Comparison of ENCODE assay signal across 19 cellular contexts in the genomic region with DNA sequence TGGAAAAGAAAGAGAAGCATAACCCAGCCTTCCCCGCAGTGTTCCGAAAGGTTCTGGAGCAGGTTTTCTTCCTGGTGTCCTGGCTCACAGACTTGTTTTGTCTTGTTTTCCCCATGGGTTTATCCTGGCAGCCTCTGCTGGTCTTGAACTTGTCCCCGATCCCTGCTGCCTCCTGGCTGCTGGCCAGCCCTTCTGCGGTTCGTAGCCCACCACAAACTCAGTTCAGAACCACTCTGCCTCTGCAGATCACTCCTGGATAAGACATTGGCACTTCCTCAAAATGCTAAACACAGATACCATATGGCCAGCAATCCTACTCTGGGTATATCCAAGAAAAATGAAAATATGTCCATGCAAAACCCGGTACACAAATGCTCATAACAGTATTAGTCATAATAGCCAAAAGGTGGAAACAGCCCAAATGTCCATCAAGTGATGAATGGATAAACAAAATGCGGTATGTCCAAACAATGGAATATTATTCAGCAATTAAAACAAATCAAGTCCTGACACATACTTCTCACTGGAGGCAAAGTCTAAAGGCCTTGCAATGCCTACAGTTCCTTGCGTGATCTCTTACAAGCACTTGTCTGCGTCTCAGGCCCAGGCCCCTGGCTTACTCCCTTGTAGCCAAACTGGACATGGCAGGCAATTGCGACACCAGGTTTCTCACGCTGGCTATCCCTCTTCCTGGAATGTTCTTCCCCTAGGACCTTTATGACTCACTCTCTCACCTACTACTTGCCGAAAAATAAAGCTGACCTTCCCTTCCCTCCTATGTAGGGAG. TPM values are rescaled to one million over a fixed set of nuclear protein-coding genes. Genes with fewer than 3 reads are reported as not detected.
A peak's percentile ranks its signal among the peaks of the same experiment; 100 is the strongest.
DNase-seq lines count a peak whose midpoint lies in the region; FAIRE-seq and TF ChIP-seq lines count a peak whose summit lies in the region.
"Had no signal": no experiment of that assay in that cellular context is flagged by ENCODE, and none has a peak within 500 bp of the region (broad histone marks: within the 10 kb centered on the region; RNA-seq: fewer than 3 reads in every experiment).

No MANE protein-coding gene starts in this region.

- DNase-seq in DMS 273 (lab: John Stamatoyannopoulos, UW; ENCODE audit: unreplicated experiment) (peak; percentile 40), DMS 273 treated with DMSO at 0.1 percent for 48 hours (lab: John Stamatoyannopoulos, UW) (no peak), RCC 7860 (ENCODE audit: low spot score) (peak; percentile 9), epithelial cell of esophagus (ENCODE audit: low read depth) (peak; percentile 99), thyroid gland (no peak), dermis blood vessel endothelial cell (no peak), A673 (ENCODE audit: low spot score) (no peak), transverse colon (no peak)
- DNase-seq: brain microvascular endothelial cell, endodermal cell, hypothalamus, NCI-H345, Peyer's patch, testis had no signal

- no peak for TF ChIP-seq EP300 in transverse colon (IDR thresholded peaks at IDR 0.05; ENCODE audit: low read depth)

- H3K4me3 ChIP-seq in epithelial cell of esophagus (ENCODE audit: low read length) (peak overlapping the region; percentile 37), thyroid gland (replicated peaks in 1 of 3) (no peak overlapping the region), A673 (ENCODE audit: low read depth, low read length, poor library complexity, severe bottlenecking) (no peak overlapping the region), transverse colon (no peak overlapping the region)
- H3K4me3 ChIP-seq: lung, Peyer's patch, smooth muscle cell, testis had no signal

- H3K9me3 ChIP-seq in thyroid gland = no peaks in the 10 kb centered on the region
- H3K9me3 ChIP-seq in A673 (ENCODE audit: low read depth, low read length, poor library complexity, severe bottlenecking) = no peaks in the 10 kb centered on the region
- no peaks in the 10 kb centered on the region for H3K9me3 ChIP-seq in transverse colon
- H3K9me3 ChIP-seq: neutrophil, Peyer's patch, testis had no signal

- intact Hi-C loops in thyroid gland (cut with DNase I) (no loop called here), A673 (cut with micrococcal nuclease; ENCODE audit: unreplicated experiment) (no loop called here), transverse colon (cut with DNase I; ENCODE audit: low total_unique reads) (no loop called here)

- WGBS in thyroid gland, 2 donors = 71 to 78% methylated on average over 12 of the region's 12 CpGs
- 82 to 88% methylated on average over 5 to 12 of the region's 12 CpGs for WGBS in transverse colon (ENCODE audit: low coverage in 1 of 2), 2 donors

- no peak for TF ChIP-seq POLR2A in thyroid gland (IDR thresholded peaks at IDR 0.05)
- TF ChIP-seq POLR2A in transverse colon (IDR thresholded peaks at IDR 0.05) = no peak

- H3K4me1 ChIP-seq in thyroid gland (peaks cover 12 to 19% of the 10 kb centered on the region in 2 donors), A673 (ENCODE audit: insufficient read depth, low read length, poor library complexity, severe bottlenecking) (peaks cover 4% of the 10 kb centered on the region), transverse colon (peaks cover 0 to 8% (median 4%) of the 10 kb centered on the region in 4 donors)
- H3K4me1 ChIP-seq: Caco-2, Peyer's patch, testis had no signal

- no peak for TF ChIP-seq CTCF in epithelial cell of esophagus (IDR thresholded peaks at IDR 0.05; ENCODE audit: insufficient read depth, low read depth, low read length, missing control alignments)
- TF ChIP-seq CTCF in thyroid gland (IDR thresholded peaks at IDR 0.05) = no peak
- no peak for TF ChIP-seq CTCF in A673 (conservative IDR thresholded peaks at IDR 0.05; ENCODE audit: low read depth, low read length)
- no peak for TF ChIP-seq CTCF in transverse colon (IDR thresholded peaks at IDR 0.05)

- no TSS peak for BruUV-seq in A673 (replicated peaks; lab: Mats Ljungman, UMichigan)

- H3K36me3 ChIP-seq in thyroid gland (no peaks in the 10 kb centered on the region), A673 (ENCODE audit: insufficient read depth, low read length, poor library complexity, severe bottlenecking) (no peaks in the 10 kb centered on the region), transverse colon (no peaks in the 10 kb centered on the region)
- H3K36me3 ChIP-seq: brain microvascular endothelial cell, neutrophil, Peyer's patch had no signal

- POLR2A ChIA-PET in A673 (lab: Charles Lee; ENCODE audit: low non-redundant PET) = no interaction called here

- CTCF ChIA-PET in A673 (lab: Charles Lee) = no interaction called here

- FAIRE-seq in RCC 7860 (lab: Jason Lieb, UNC) = no peak

- H3K27me3 ChIP-seq in thyroid gland = no peaks in the 10 kb centered on the region
- no peaks in the 10 kb centered on the region for H3K27me3 ChIP-seq in A673 (replicated peaks; ENCODE audit: insufficient read depth, low read depth, low read length, poor library complexity)
- no peaks in the 10 kb centered on the region for H3K27me3 ChIP-seq in transverse colon
- H3K27me3 ChIP-seq: brain microvascular endothelial cell, Peyer's patch, testis had no signal

- H3K27ac ChIP-seq in thyroid gland = peak overlapping the region; percentile 46 to 79 (median 70)
- H3K27ac ChIP-seq in A673 (ENCODE audit: low read depth, low read length, poor library complexity, severe bottlenecking) = no peak overlapping the region
- H3K27ac ChIP-seq in transverse colon = no peak overlapping the region
- H3K27ac ChIP-seq: 22Rv1, brain microvascular endothelial cell, neutrophil, Peyer's patch, testis had no signal

- in situ Hi-C loops in transverse colon (cut with MboI; ENCODE audit: low pct_ligation_motif_present in 1 of 4, low pct_unique_long_range_greater_than_20kb in 1 of 4, low sequenced_read_pairs in 3 of 4) = loop anchor here in 3 of 4 donors (10.0 kb wide), 1 partner anchor 66 kb away; no protein-coding TSS in a partner anchor

RNA-seq across cellular contexts. Expression of a gene that starts 28.0 kb away (rescaled TPM):
- 10 to 100 TPM; 15.6 to 24.3 (median 22.5) TPM for total RNA-seq in thyroid gland
- total RNA-seq in dermis blood vessel endothelial cell = 0.33 and 0.68 TPM in 2 replicates
- total RNA-seq in A673 (2021) = 2.1 and 3.2 TPM in 2 replicates
- total RNA-seq in transverse colon = 10 to 100 TPM in 1 of 4 donors, 1 to 10 TPM in 3; 1.2 to 16.8 (median 1.7) TPM

RNA-seq across cellular contexts. Expression of a gene that starts 53.3 kb away (rescaled TPM):
- total RNA-seq in thyroid gland (under 1 TPM in 1 of 4 donors, not detected in 3; 0.08 TPM), dermis blood vessel endothelial cell (not detected in 2 replicates), A673 (2021) (not detected in 2 replicates), transverse colon (under 1 TPM in 2 of 4 donors, not detected in 2; 0.27 to 0.32 TPM)
- total RNA-seq: smooth muscle cell had no signal

Comparison
In these comparisons a context has a peak if more than half of its experiments do, and no peak if none do; other contexts are left out.
1. DNase-seq: peak in DMS 273 (single experiment), RCC 7860 (single experiment) and epithelial cell of esophagus (single experiment); none in DMS 273 treated with DMSO at 0.1 percent for 48 hours (single experiment), thyroid gland (0 of 2), dermis blood vessel endothelial cell (single experiment), A673 (single experiment) and transverse colon (single experiment).
2. H3K27ac ChIP-seq: peak in thyroid gland (3 of 3); none in A673 (single experiment) and transverse colon (0 of 4).